ENCODE assay signal across 11 cellular contexts in the genomic region with DNA sequence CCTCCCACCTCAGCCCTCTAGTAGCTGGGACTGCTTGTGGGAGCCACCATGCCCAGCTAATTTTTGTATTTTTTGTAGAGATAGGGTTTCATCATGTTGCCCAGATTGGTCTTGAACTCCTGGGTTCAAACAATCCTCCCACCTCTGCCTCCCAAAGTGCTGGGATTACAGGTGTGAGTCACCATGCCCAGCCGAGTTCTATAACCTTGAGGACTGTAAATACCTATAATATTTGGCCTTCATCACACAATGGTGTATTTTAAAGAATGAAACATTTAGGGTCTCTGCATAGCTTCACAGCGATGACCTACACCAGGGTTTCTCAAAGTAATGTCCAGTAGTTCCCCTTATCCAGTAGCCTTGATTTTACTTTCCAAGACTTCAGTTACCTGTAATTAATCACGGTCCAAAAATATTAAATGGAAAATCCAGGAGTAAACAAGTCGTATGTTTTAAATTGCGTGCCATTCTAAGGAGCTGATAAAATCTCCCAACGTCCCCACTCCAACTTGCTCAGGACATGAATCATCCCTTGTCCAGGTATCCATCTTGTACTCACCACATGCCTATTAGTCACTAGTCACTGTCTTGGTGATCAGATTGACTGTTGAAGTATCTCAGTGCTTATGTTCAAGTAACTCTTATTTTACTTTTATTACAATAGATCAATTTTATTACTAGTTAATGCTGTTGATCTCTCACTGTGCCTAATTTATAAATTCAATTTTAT.
A peak's percentile ranks its signal among the peaks of the same experiment; 100 is the strongest.
DNase-seq lines count a peak whose midpoint lies in the region; ATAC-seq lines count a peak whose summit lies in the region.
"Had no signal": no experiment of that assay in that cellular context is flagged by ENCODE, and none has a peak within 500 bp of the region (broad histone marks: within the 10 kb centered on the region; RNA-seq: fewer than 3 reads in every experiment).

No MANE protein-coding gene starts in this region.

- H3K36me3 Mint-ChIP-seq in naive thymus-derived CD8-positive, alpha-beta T cell, result peaks cover 0 to 3% (median 0%) of the 10 kb centered on the region in 3 donors
- H3K36me3 Mint-ChIP-seq: mesothelial cell of epicardium had no signal

- H3K27me3 Mint-ChIP-seq in naive thymus-derived CD8-positive, alpha-beta T cell, result no peaks in the 10 kb centered on the region

- ATAC-seq in naive thymus-derived CD8-positive, alpha-beta T cell, result no peak
- ATAC-seq in GM21515 (IDR thresholded peaks at IDR 0.05; ENCODE audit: unreplicated experiment), result no peak

- DNase-seq in ELR (ENCODE audit: low read depth) (peak; percentile 73), M059J (ENCODE audit: low read depth) (peak; percentile 94), amniotic epithelial cell (ENCODE audit: low read depth) (peak; percentile 53), GM03348 (ENCODE audit: low spot score) (no peak)
- no peak for DNase-seq in naive thymus-derived CD8-positive, alpha-beta T cell
- no peak for DNase-seq in effector CD4-positive, alpha-beta T cell
- DNase-seq: Calu3, GOT3, NCI-H187 treated with DMSO at 0.1 percent for 48 hours had no signal

- no peaks in the 10 kb centered on the region for H3K9me3 Mint-ChIP-seq in naive thymus-derived CD8-positive, alpha-beta T cell

- H3K27ac Mint-ChIP-seq in naive thymus-derived CD8-positive, alpha-beta T cell, result peak overlapping the region; percentile 89 to 96 (median 92)

- peak overlapping the region in 5 of 10 donors; percentile 76 to 84 (median 80) for H3K4me3 Mint-ChIP-seq in naive thymus-derived CD8-positive, alpha-beta T cell
- H3K4me3 Mint-ChIP-seq: mesothelial cell of epicardium had no signal

- H3K4me1 Mint-ChIP-seq in naive thymus-derived CD8-positive, alpha-beta T cell, result peaks cover 11 to 39% (median 38%) of the 10 kb centered on the region in 4 donors

- POLR2A ChIA-PET in naive thymus-derived CD8-positive, alpha-beta T cell (lab: Charles Lee), result interaction anchor here (0.6 to 1.6 kb wide), 3 partner anchors 93 to 367 kb away, joined by 3 to 6 read pairs (median 4); partner anchors contain the start of gene BTG1

Comparison
In these comparisons a context has a peak if more than half of its experiments do, and no peak if none do; other contexts are left out.
1. DNase-seq: peak in ELR (single experiment), M059J (single experiment) and amniotic epithelial cell (single experiment); none in naive thymus-derived CD8-positive, alpha-beta T cell (0 of 10), effector CD4-positive, alpha-beta T cell (single experiment) and GM03348 (single experiment).